ENCODE assay signal across 20 cellular contexts in the genomic region with DNA sequence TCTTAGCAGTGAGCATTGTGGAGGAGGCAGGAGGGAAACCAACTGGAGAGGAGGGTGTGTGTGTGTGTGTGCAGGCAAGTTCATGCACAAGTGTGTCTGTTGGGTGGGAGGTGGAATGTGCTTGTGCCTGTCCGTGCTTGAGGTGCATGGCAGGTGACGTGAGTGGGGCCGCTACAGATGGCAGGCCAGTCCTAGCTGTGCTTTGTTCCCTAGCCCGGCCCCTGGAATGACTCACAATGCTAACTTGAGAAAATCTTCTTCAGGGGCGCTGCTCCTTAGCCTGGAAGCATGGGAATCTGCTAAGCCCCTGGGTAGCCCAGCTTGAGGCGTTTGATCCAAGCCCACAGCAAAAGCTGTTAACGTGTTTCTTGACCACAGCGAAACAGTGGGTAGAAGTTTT. TPM values are rescaled to one million over a fixed set of nuclear protein-coding genes. Genes with fewer than 3 reads are reported as not detected.
DNase-seq lines count a peak whose midpoint lies in the region; TF ChIP-seq lines count a peak whose summit lies in the region.
"Had no signal": no experiment of that assay in that cellular context is flagged by ENCODE, and none has a peak within 500 bp of the region (broad histone marks: within the 10 kb centered on the region; RNA-seq: fewer than 3 reads in every experiment).

No MANE protein-coding gene starts in this region.

- H3K4me1 Mint-ChIP-seq in chondrocyte (ENCODE audit: low read depth), result no peaks in the 10 kb centered on the region

- no peak overlapping the region for H3K4me2 ChIP-seq in trophoblast cell (ENCODE audit: low read length)

- H3K79me1 ChIP-seq in trophoblast cell (ENCODE audit: low read length), result no peaks in the 10 kb centered on the region

- no peak overlapping the region for H3K27ac Mint-ChIP-seq in chondrocyte (ENCODE audit: unreplicated experiment)

- no peaks in the 10 kb centered on the region for H3K9me3 ChIP-seq in trophoblast cell (ENCODE audit: insufficient read depth, low read depth, low read length)
- H3K9me3 ChIP-seq: BE2C, HAP-1 had no signal

- H2BK120ac ChIP-seq in trophoblast cell (ENCODE audit: insufficient read depth, low read length, poor library complexity), result no peak overlapping the region

- no peak overlapping the region for H4K91ac ChIP-seq in trophoblast cell (ENCODE audit: low read depth, low read length)

- no peak overlapping the region for H3K14ac ChIP-seq in trophoblast cell (ENCODE audit: low read length)

- H2BK5ac ChIP-seq in trophoblast cell (ENCODE audit: low read depth, low read length, poor library complexity), result no peak overlapping the region

- DNase-seq in H7, result peak; percentile 60
- DNase-seq in MV-4-11 (lab: John Stamatoyannopoulos, UW), result peak; percentile 32
- peak; percentile 58 for DNase-seq in ecto neural progenitor cell (ENCODE audit: low spot score)
- no peak for DNase-seq in trophoblast cell
- no peak for DNase-seq in Kasumi-1 (lab: John Stamatoyannopoulos, UW)
- no peak for DNase-seq in chondrocyte (ENCODE audit: low spot score)
- DNase-seq in putamen (ENCODE audit: low spot score), result no peak
- DNase-seq: BE2C, DMS79, Karpas-422, NCI-H1417 treated with DMSO at 0.1 percent for 48 hours, NCI-H187, NCI-H748 treated with DMSO at 0.1 percent for 48 hours, OCI-M1 had no signal

- no peak overlapping the region for H3K4me3 ChIP-seq in H7 (ENCODE audit: insufficient read depth, low read depth, low read length)
- H3K4me3 ChIP-seq in trophoblast cell (ENCODE audit: low read depth, low read length), result peak overlapping the region; percentile 16
- H3K4me3 ChIP-seq: HAP-1, SJCRH30 had no signal

- no peak overlapping the region for H3K23ac ChIP-seq in trophoblast cell (ENCODE audit: low read length)

- H3K27me3 ChIP-seq in H7 (ENCODE audit: control insufficient read depth, insufficient read depth, low read length), result no peaks in the 10 kb centered on the region; the same call in 1 of the 2 replicates
- no peaks in the 10 kb centered on the region for H3K27me3 ChIP-seq in trophoblast cell (ENCODE audit: insufficient read depth, low read length)
- H3K27me3 ChIP-seq: BE2C, SJCRH30 had no signal

- H3K18ac ChIP-seq in trophoblast cell (ENCODE audit: low read length), result no peak overlapping the region

- H2BK12ac ChIP-seq in trophoblast cell (ENCODE audit: low read length), result no peak overlapping the region

- H3K9ac ChIP-seq in trophoblast cell (ENCODE audit: low read length), result no peak overlapping the region

- no peak overlapping the region for H3K27ac ChIP-seq in trophoblast cell (ENCODE audit: low read depth, low read length)
- H3K27ac ChIP-seq: SJCRH30 had no signal

- H4K12ac ChIP-seq in trophoblast cell (ENCODE audit: low read depth, low read length), result no peak overlapping the region

- no peaks in the 10 kb centered on the region for H3K4me1 ChIP-seq in trophoblast cell (ENCODE audit: control insufficient read depth in 1 of 2, insufficient read depth in 2 of 2, low read length in 2 of 2)
- H3K4me1 ChIP-seq: BE2C, HAP-1, SJCRH30 had no signal

- no peaks in the 10 kb centered on the region for H3K36me3 Mint-ChIP-seq in chondrocyte (ENCODE audit: low read depth)

- WGBS in trophoblast cell (ENCODE audit: extremely low coverage, insufficient coverage, insufficient read length), result no CpG with 5 or more reads among the region's 8 CpGs

- H3K27me3 Mint-ChIP-seq in chondrocyte (ENCODE audit: low read depth), result no peaks in the 10 kb centered on the region

- TF ChIP-seq CTCF in chondrocyte (IDR thresholded peaks at IDR 0.05), result no peak

- H3K4ac ChIP-seq in trophoblast cell (ENCODE audit: low read depth, low read length), result no peak overlapping the region

- H3K9me3 Mint-ChIP-seq in chondrocyte (ENCODE audit: low read depth), result peaks cover 4% of the 10 kb centered on the region

- H2AFZ ChIP-seq in trophoblast cell (ENCODE audit: insufficient read depth, low read length, poor library complexity), result no peak overlapping the region

- no peak overlapping the region for H3K4me3 Mint-ChIP-seq in chondrocyte (ENCODE audit: unreplicated experiment)

- no peak overlapping the region for H4K8ac ChIP-seq in trophoblast cell (ENCODE audit: low read depth, low read length)

- H3K36me3 ChIP-seq in H7 (replicated peaks; ENCODE audit: control insufficient read depth, insufficient read depth, low read length) (no peaks in the 10 kb centered on the region), trophoblast cell (ENCODE audit: control insufficient read depth in 1 of 2, insufficient read depth in 2 of 2, low read length in 2 of 2) (no peaks in the 10 kb centered on the region)
- H3K36me3 ChIP-seq: BE2C, HAP-1, SJCRH30 had no signal

- H2AK5ac ChIP-seq in trophoblast cell (ENCODE audit: low read length), result no peak overlapping the region

- H3K79me2 ChIP-seq in trophoblast cell (ENCODE audit: control insufficient read depth, insufficient read depth, low read length, poor library complexity), result no peaks in the 10 kb centered on the region

RNA-seq across cellular contexts. Expression of gene DMRT2, which starts 25.0 kb away (rescaled TPM):
- total RNA-seq in H7 (2014; rRNA removed; shearing (Covaris generic)), result not detected in 2 replicates
- polyA plus RNA-seq in trophoblast cell (2013), result 0.07 TPM in 1 of 2 replicates, not detected in the other
- not detected in 3 replicates for total RNA-seq in chondrocyte
- total RNA-seq: A673, MCF 10A, NCI-H460 had no signal

RNA-seq across cellular contexts. Expression of gene DMRT3, which starts 48.7 kb away (rescaled TPM):
- total RNA-seq in H7 (2014; rRNA removed; shearing (Covaris generic)), result not detected in 2 replicates
- polyA plus RNA-seq in trophoblast cell (2013), result 0.65 and 0.83 TPM in 2 replicates
- total RNA-seq in chondrocyte, result not detected in 3 replicates
- total RNA-seq: A673; MCF 10A; NCI-H460; SJCRH30; T-helper 1 cell treated with Interleukin-12 subunit alpha and Interleukin-12 subunit beta and Interleukin-4 antibody, amounts not matched to agents 30 ng/mL and 1 ng/mL, for 36 hours had no signal

Comparison
In these comparisons a context has a peak if more than half of its experiments do, and no peak if none do; other contexts are left out.
1. DNase-seq: peak in H7 (single experiment), MV-4-11 (single experiment) and ecto neural progenitor cell (single experiment); none in trophoblast cell (0 of 2), Kasumi-1 (0 of 2), chondrocyte (single experiment) and putamen (single experiment).